Comparison of ENCODE assay signal across 10 cellular contexts in the genomic region with DNA sequence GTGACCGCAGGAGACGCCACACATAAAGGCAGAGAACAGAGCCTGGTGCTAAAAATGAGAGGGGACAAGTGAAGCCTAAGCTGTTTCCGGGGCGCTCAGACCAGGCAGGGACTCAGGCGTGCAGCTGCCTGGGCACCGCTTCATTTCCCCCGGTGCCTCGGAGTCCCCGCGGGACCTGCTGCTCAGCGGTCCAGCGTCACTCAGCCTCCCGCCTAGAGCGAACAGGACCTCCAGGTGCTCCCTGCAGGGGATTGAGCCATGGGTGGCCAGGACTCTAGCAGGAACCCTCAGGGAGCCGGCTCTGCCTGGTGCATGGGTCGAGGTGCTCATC. TPM values are rescaled to one million over a fixed set of nuclear protein-coding genes. Genes with fewer than 3 reads are reported as not detected.
DNase-seq lines count a peak whose midpoint lies in the region; ATAC-seq, FAIRE-seq and TF ChIP-seq lines count a peak whose summit lies in the region.
"Had no signal": no experiment of that assay in that cellular context is flagged by ENCODE, and none has a peak within 500 bp of the region (broad histone marks: within the 10 kb centered on the region; RNA-seq: fewer than 3 reads in every experiment).

No MANE protein-coding gene starts in this region.

- TF ChIP-seq POLR2A in esophagus muscularis mucosa (IDR thresholded peaks at IDR 0.05; ENCODE audit: low read depth) (no peak), sigmoid colon (IDR thresholded peaks at IDR 0.05) (no peak)

- H3K9me3 ChIP-seq in esophagus muscularis mucosa (no peaks in the 10 kb centered on the region), sigmoid colon (no peaks in the 10 kb centered on the region)

- TF ChIP-seq CTCF in esophagus muscularis mucosa (IDR thresholded peaks at IDR 0.05) (no peak), sigmoid colon (IDR thresholded peaks at IDR 0.05) (no peak)

- FAIRE-seq in GM18507 (lab: Jason Lieb, UNC): peak; percentile 38

- TF ChIP-seq EP300 in esophagus muscularis mucosa (IDR thresholded peaks at IDR 0.05): no peak
- TF ChIP-seq EP300 in sigmoid colon (IDR thresholded peaks at IDR 0.05): no peak

- 75% methylated on average over 16 of the region's 16 CpGs for WGBS in esophagus muscularis mucosa
- 73 to 86% methylated on average over 16 of the region's 16 CpGs for WGBS in sigmoid colon, 2 donors

- intact Hi-C loops in esophagus muscularis mucosa (cut with DNase I): no loop called here
- intact Hi-C loops in sigmoid colon (cut with DNase I): no loop called here

- no peak for ATAC-seq in HG02885 (IDR thresholded peaks at IDR 0.05; ENCODE audit: poor library complexity, unreplicated experiment)
- ATAC-seq in esophagus mucosa: no peak

- DNase-seq in GM18507 (ENCODE audit: extremely low spot score, insufficient read length, low read depth) (no peak), NAMALWA (ENCODE audit: low spot score) (peak; percentile 83), esophagus muscularis mucosa (ENCODE audit: extremely low spot score) (no peak), sigmoid colon (no peak), H7 (no peak)
- DNase-seq: activated CD4-positive, alpha-beta memory T cell treated with anti-CD3 and anti-CD28 coated beads, Interleukin-2, amount 10 ng/mL, durations not matched to agents 7 days and 5 days; NCI-H526 treated with DMSO at 0.1 percent for 48 hours; stimulated activated naive CD4-positive, alpha-beta T cell treated with Interleukin-2 at 50 U/mL for 16 hours had no signal

- H3K4me3 ChIP-seq in esophagus muscularis mucosa: no peak overlapping the region
- H3K4me3 ChIP-seq in sigmoid colon: no peak overlapping the region
- H3K4me3 ChIP-seq in H7 (ENCODE audit: insufficient read depth, low read depth, low read length): no peak overlapping the region

- H3K27ac ChIP-seq in esophagus muscularis mucosa (replicated peaks in 1 of 4) (peak overlapping the region; percentile 88 to 90 (median 90)), sigmoid colon (peak overlapping the region; percentile 81 to 94 (median 86))

- H3K36me3 ChIP-seq in esophagus muscularis mucosa: no peaks in the 10 kb centered on the region
- H3K36me3 ChIP-seq in sigmoid colon: no peaks in the 10 kb centered on the region
- H3K36me3 ChIP-seq in H7 (replicated peaks; ENCODE audit: control insufficient read depth, insufficient read depth, low read length): no peaks in the 10 kb centered on the region

- H3K27me3 ChIP-seq in esophagus muscularis mucosa: no peaks in the 10 kb centered on the region
- H3K27me3 ChIP-seq in sigmoid colon: no peaks in the 10 kb centered on the region
- H3K27me3 ChIP-seq in H7 (ENCODE audit: control insufficient read depth, insufficient read depth, low read length): no peaks in the 10 kb centered on the region

- H3K4me1 ChIP-seq in esophagus muscularis mucosa: peaks cover 97 to 100% (median 99%) of the 10 kb centered on the region in 4 donors
- H3K4me1 ChIP-seq in sigmoid colon: peaks cover 0 to 100% (median 99%) of the 10 kb centered on the region in 4 donors

RNA-seq across cellular contexts. Expression of gene CCDC85C, which starts 31.0 kb away (rescaled TPM):
- 10 to 100 TPM; 17.9 to 48.7 (median 30.8) TPM for total RNA-seq in esophagus muscularis mucosa
- total RNA-seq in sigmoid colon: 10 to 100 TPM; 11.4 to 31.9 (median 23.9) TPM
- 10 to 100 TPM; 12.6 to 79.0 (median 49.9) TPM for polyA plus RNA-seq in sigmoid colon
- total RNA-seq in esophagus mucosa: 50.2 TPM
- 44.9 and 50.2 TPM in 2 replicates for total RNA-seq in H7 (2014; rRNA removed; shearing (Covaris generic))
